In the genomic region with DNA sequence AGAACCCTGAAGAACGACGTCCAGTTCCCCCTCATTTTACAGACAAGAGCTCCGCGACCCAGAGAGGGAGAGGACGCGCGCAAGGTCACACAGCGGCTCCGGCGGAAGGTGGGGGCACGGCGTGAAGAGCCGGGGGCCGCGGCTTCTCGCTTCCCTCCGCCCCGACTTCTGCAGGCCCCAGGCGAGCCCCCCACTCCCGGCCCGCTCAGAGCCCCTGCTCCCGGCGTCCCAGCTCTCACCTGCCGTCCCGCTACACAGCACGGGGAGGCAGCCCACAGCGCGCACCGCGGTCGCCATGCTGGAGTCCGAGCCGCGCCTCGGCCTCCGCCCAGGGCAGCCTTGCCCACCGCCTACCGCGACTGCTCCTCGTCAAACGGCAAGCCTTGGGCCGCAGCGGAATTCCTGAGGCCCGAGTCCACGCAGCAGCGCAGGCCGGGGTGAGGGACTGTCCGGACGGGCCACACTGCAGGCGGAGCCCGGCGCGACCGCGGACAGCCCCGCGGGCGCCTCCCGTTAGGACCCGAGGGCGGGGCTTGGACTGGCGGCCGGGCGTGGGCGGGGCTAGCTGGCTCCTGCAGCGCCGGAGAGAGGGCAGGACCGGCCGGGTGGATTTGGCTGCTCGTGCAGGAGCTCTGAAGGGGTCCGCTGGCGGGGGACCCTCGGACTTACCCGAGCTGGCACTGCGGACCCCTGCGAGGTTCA, we compare ENCODE assay signal across 8 cellular contexts. TPM values are rescaled to one million over a fixed set of nuclear protein-coding genes. Genes with fewer than 3 reads are reported as not detected.
DNase-seq lines count a peak whose midpoint lies in the region; ATAC-seq, FAIRE-seq and TF ChIP-seq lines count a peak whose summit lies in the region.

A gene (minus strand): TSS at position 314 of the 702 bp plus-strand sequence. CDS start 17 bp downstream, at position 297.

- peak; percentile 94 for FAIRE-seq in HTR-8/SVneo (lab: Jason Lieb, UNC)

- peaks cover 17% of the 10 kb centered on the region for H3K4me1 Mint-ChIP-seq in Calu3 (ENCODE audit: low read depth, unreplicated experiment)

- TF ChIP-seq CTCF in Calu3 (IDR thresholded peaks at IDR 0.05; ENCODE audit: unreplicated experiment) (no peak), epithelial cell of proximal tubule (conservative IDR thresholded peaks at IDR 0.05; ENCODE audit: low read depth, low read length) (no peak)

- no peaks in the 10 kb centered on the region for H3K27me3 Mint-ChIP-seq in Calu3 (ENCODE audit: unreplicated experiment)

- intact Hi-C loops in Calu3 (cut with micrococcal nuclease; ENCODE audit: unreplicated experiment) = loop anchor here (5.0 kb wide), 1 partner anchor 86 kb away; a partner anchor contains a TSS

- H3K27ac Mint-ChIP-seq in Calu3 (ENCODE audit: unreplicated experiment) = peak within 1 kb of the TSS; percentile 91

- H3K4me3 ChIP-seq in epithelial cell of proximal tubule (ENCODE audit: low read depth, low read length) (peak within 1 kb of the TSS; percentile 81), mucosa of stomach (ENCODE audit: low read length) (peak within 1 kb of the TSS; percentile 89)

- H3K9ac ChIP-seq in mucosa of stomach (ENCODE audit: low read length) = peak within 1 kb of the TSS; percentile 89

- H3K9me3 Mint-ChIP-seq in Calu3 (ENCODE audit: low read depth, unreplicated experiment) = no peaks in the 10 kb centered on the region

- no peaks in the 10 kb centered on the region for H3K27me3 ChIP-seq in mucosa of stomach (ENCODE audit: control insufficient read depth, insufficient read depth, low read length)

- no TSS peak for BruUV-seq in Calu3 (replicated peaks; lab: Mats Ljungman, UMichigan)

- CTCF ChIA-PET in Calu3 (lab: Charles Lee) = interaction anchor here (0.7 to 1.7 kb wide), 5 partner anchors 37 to 193 kb away, joined by 3 to 7 read pairs (median 3); a partner anchor contains a TSS

- H3K4me1 ChIP-seq in mucosa of stomach (ENCODE audit: control insufficient read depth, insufficient read depth, low read length) = peaks cover 10% of the 10 kb centered on the region

- peak within 1 kb of the TSS; percentile 85 for H3K4me3 Mint-ChIP-seq in Calu3 (ENCODE audit: low read depth, unreplicated experiment)

- H3K9me3 ChIP-seq in mucosa of stomach (ENCODE audit: control insufficient read depth, low read length) = no peaks in the 10 kb centered on the region

- DNase-seq in Calu3 (peak; percentile 93), HTR-8/SVneo (ENCODE audit: insufficient read length, low spot score) (peak; percentile 97), OCI-M1 (lab: John Stamatoyannopoulos, UW) (peak; percentile 88), activated T-cell treated with anti-CD3 and anti-CD28 coated beads for 4 hours (peak; percentile 83), epithelial cell of proximal tubule (ENCODE audit: low read depth) (no peak)
- DNase-seq in stimulated activated CD8-positive, alpha-beta memory T cell treated with anti-CD3 and anti-CD28 coated beads, Interleukin-7, amount 100 ng/mL, for 1 hour (ENCODE audit: low read depth in 2 of 2) = peak; percentile 69 to 79

- H3K36me3 ChIP-seq in mucosa of stomach (ENCODE audit: control insufficient read depth, insufficient read depth, low read length) = no peaks in the 10 kb centered on the region

- ATAC-seq in GM21367 (IDR thresholded peaks at IDR 0.05; ENCODE audit: unreplicated experiment) = peak; percentile 94

- H3K36me3 Mint-ChIP-seq in Calu3 (ENCODE audit: insufficient read depth, unreplicated experiment) = peaks cover 34% of the 10 kb centered on the region

RNA-seq across cellular contexts. Expression of the gene that starts here (rescaled TPM):
- total RNA-seq in Calu3 (2022) (67.9 and 71.5 TPM in 2 replicates), epithelial cell of proximal tubule (66.1 and 67.7 TPM in 2 replicates)
